ENCODE assay signal across 6 cellular contexts in genomic region chr14:28842508-28842907, GRCh38.
A peak's percentile ranks its signal among the peaks of the same experiment; 100 is the strongest.
DNase-seq lines count a peak whose midpoint lies in the region; ATAC-seq, FAIRE-seq and TF ChIP-seq lines count a peak whose summit lies in the region.
"Not testable (repeated sequence)": the region's sequence is repeated elsewhere in the genome, so short reads cannot be mapped to it uniquely, and the experiment has no call there.

No MANE protein-coding gene starts in this region.

- H3K9ac ChIP-seq in IMR-90 (ENCODE audit: low read depth, low read length); K562 (ENCODE audit: insufficient read depth in 1 of 2, low read depth in 2 of 2, low read length in 2 of 2); HepG2 (ENCODE audit: insufficient read depth, low read depth, low read length): not testable (repeated sequence)

- H2BK20ac ChIP-seq in IMR-90 (ENCODE audit: low read depth, low read length), result not testable (repeated sequence)

- dilution Hi-C loops in IMR-90 (cut with HindIII; ENCODE audit: low sequenced_read_pairs, unreplicated experiment), result not testable (repeated sequence)

- not testable (repeated sequence) for H3K36me3 ChIP-seq in IMR-90 (ENCODE audit: control insufficient read depth, insufficient read depth, low read length); HepG2 (replicated peaks in 1 of 2; ENCODE audit: control insufficient read depth in 1 of 2, insufficient read depth in 2 of 2, low read length in 2 of 2)
- peaks cover 50% of the 10 kb centered on the region for H3K36me3 ChIP-seq in K562 (ENCODE audit: control insufficient read depth, insufficient read depth, low read length)

- intact Hi-C loops in IMR-90 (cut with micrococcal nuclease); K562 (cut with micrococcal nuclease): not testable (repeated sequence)
- intact Hi-C loops in HepG2 (cut with micrococcal nuclease; ENCODE audit: unreplicated experiment), result loop anchor here (10.0 kb wide), 1 partner anchor 1518 kb away; no protein-coding TSS in a partner anchor

- H3K4me3 Mint-ChIP-seq in WTC11, result not testable (repeated sequence)

- not testable (repeated sequence) for TF ChIP-seq EP300 in A549 (IDR thresholded peaks at IDR 0.05); K562 (IDR thresholded peaks at IDR 0.05; ENCODE audit: low read length); HepG2 (IDR thresholded peaks at IDR 0.05; ENCODE audit: low read depth in 2 of 2, low read length in 2 of 2); HepG2 (CRISPR knock-in tag; IDR thresholded peaks at IDR 0.05; ENCODE audit: borderline replicate concordance)

- POLR2A ChIA-PET in A549 (lab: Yijun Ruan, JAX); IMR-90 (lab: Charles Lee; ENCODE audit: unreplicated experiment); WTC11 (lab: Charles Lee); K562 (lab: Yijun Ruan, JAX); HepG2 (lab: Yijun Ruan, JAX): not testable (repeated sequence)

- not testable (repeated sequence) for H3K9me1 ChIP-seq in IMR-90 (ENCODE audit: insufficient read depth, low read length); K562 (ENCODE audit: control insufficient read depth, insufficient read depth, low read length)

- H4K5ac ChIP-seq in IMR-90 (ENCODE audit: low read depth, low read length), result not testable (repeated sequence)

- not testable (repeated sequence) for H3K79me2 ChIP-seq in K562 (ENCODE audit: control insufficient read depth, insufficient read depth, low read length); HepG2 (ENCODE audit: insufficient read depth, low read length)

- not testable (repeated sequence) for H3K4me1 Mint-ChIP-seq in WTC11

- not testable (repeated sequence) for TF ChIP-seq RAD21 in A549 (conservative IDR thresholded peaks at IDR 0.05 in 1 of 2, IDR thresholded peaks at IDR 0.05 in 1 of 2); IMR-90 (IDR thresholded peaks at IDR 0.05; ENCODE audit: low read length); K562 (CRISPR knock-in tag; conservative IDR thresholded peaks at IDR 0.05 in 1 of 2, IDR thresholded peaks at IDR 0.05 in 1 of 2); HepG2 (CRISPR knock-in tag; IDR thresholded peaks at IDR 0.05)

- BruUV-seq in IMR-90 (replicated peaks; lab: Mats Ljungman, UMichigan); K562 (replicated peaks; lab: Mats Ljungman, UMichigan); HepG2 (replicated peaks; lab: Mats Ljungman, UMichigan): not testable (repeated sequence)

- H3K27ac Mint-ChIP-seq in WTC11, result not testable (repeated sequence)

- H3K36me3 Mint-ChIP-seq in WTC11, result peaks cover 15% of the 10 kb centered on the region

- not testable (repeated sequence) for H3K4me1 ChIP-seq in A549; IMR-90 (ENCODE audit: control insufficient read depth, insufficient read depth, low read length); K562 (replicated peaks in 1 of 2; ENCODE audit: control insufficient read depth in 2 of 2, insufficient read depth in 2 of 2, low read length in 2 of 2); HepG2 (ENCODE audit: insufficient read depth, low read length)

- not testable (repeated sequence) for TF ChIP-seq CTCF in A549 (IDR thresholded peaks at IDR 0.05); IMR-90 (conservative IDR thresholded peaks at IDR 0.05; ENCODE audit: low read depth, low read length); WTC11 (IDR thresholded peaks at IDR 0.05); K562 (IDR thresholded peaks at IDR 0.05 in 2 of 3, conservative IDR thresholded peaks at IDR 0.05 in 1 of 3; ENCODE audit: insufficient read depth in 2 of 3, low read depth in 1 of 3, low read length in 3 of 3); HepG2 (CRISPR knock-in tag; IDR thresholded peaks at IDR 0.05)

- not testable (repeated sequence) for H4K8ac ChIP-seq in IMR-90 (ENCODE audit: low read depth in 2 of 2, low read length in 2 of 2)

- H2AK5ac ChIP-seq in IMR-90 (ENCODE audit: low read depth, low read length), result not testable (repeated sequence)

- not testable (repeated sequence) for H3K27ac ChIP-seq in A549; IMR-90 (ENCODE audit: insufficient read depth, low read length); K562 (ENCODE audit: extremely low read depth, low read depth, low read length); HepG2 (ENCODE audit: extremely low read length, insufficient read depth, low read length)

- whole genome bisulfite sequencing in A549 (ENCODE audit: missing lambda C conversion rate), result 16% methylated on average over 6 of the region's 6 CpGs
- no CpG with 5 or more reads among the region's 6 CpGs for WGBS in IMR-90 (ENCODE audit: extremely low coverage in 2 of 2, insufficient read length in 1 of 2), 2 experiments
- WGBS in K562 (ENCODE audit: insufficient coverage, low coverage, missing lambda C conversion rate), result 98% methylated on average over 6 of the region's 6 CpGs
- WGBS in HepG2 (ENCODE audit: low lambda C conversion rate), result 14% methylated on average over 6 of the region's 6 CpGs

- not testable (repeated sequence) for H3K4me2 ChIP-seq in A549; IMR-90 (ENCODE audit: low read depth, low read length); K562 (ENCODE audit: insufficient read depth, low read length); HepG2 (ENCODE audit: low read depth, low read length)

- H3K23ac ChIP-seq in IMR-90 (ENCODE audit: low read depth, low read length), result not testable (repeated sequence)

- TF ChIP-seq POLR2A in A549 (IDR thresholded peaks at IDR 0.05; ENCODE audit: low read length); IMR-90 (IDR thresholded peaks at IDR 0.05; ENCODE audit: low read depth, low read length); K562 (conservative IDR thresholded peaks at IDR 0.05); HepG2 (IDR thresholded peaks at IDR 0.05; ENCODE audit: insufficient read depth in 1 of 2, low read depth in 2 of 2, low read length in 2 of 2): not testable (repeated sequence)

- not testable (repeated sequence) for H3K4me3 ChIP-seq in A549; IMR-90 (ENCODE audit: insufficient read depth, low read depth, low read length); K562; HepG2 (replicated peaks in 1 of 3; ENCODE audit: insufficient read depth in 1 of 3, low read depth in 2 of 3, low read length in 3 of 3)

- not testable (repeated sequence) for H2AK9ac ChIP-seq in IMR-90 (replicated peaks; ENCODE audit: low read depth, low read length, poor library complexity)

- ATAC-seq in A549; IMR-90 (ENCODE audit: low read depth); WTC11; K562; HepG2: not testable (repeated sequence)

- not testable (repeated sequence) for H3K27me3 Mint-ChIP-seq in WTC11 (ENCODE audit: low read depth)

- not testable (repeated sequence) for H3K18ac ChIP-seq in IMR-90 (ENCODE audit: low read depth, low read length)

- in situ Hi-C loops in IMR-90 (cut with MboI; ENCODE audit: low sequenced_read_pairs); K562 (cut with MboI); HepG2 (cut with HindIII; ENCODE audit: extremely low pct_ligation_motif_present, low pct_unique_long_range_greater_than_20kb): not testable (repeated sequence)

- FAIRE-seq in A549 (lab: Jason Lieb, UNC); K562 (lab: Jason Lieb, UNC); HepG2 (lab: Jason Lieb, UNC): not testable (repeated sequence)
- peak; percentile 88 for FAIRE-seq in HTR-8/SVneo (lab: Jason Lieb, UNC)

- CTCF ChIA-PET in A549 (lab: Yijun Ruan, JAX); IMR-90 (lab: Yijun Ruan, JAX); WTC11 (lab: Charles Lee); K562 (lab: Yijun Ruan, JAX; ENCODE audit: low intra/inter-chr PET ratio); HepG2 (lab: Yijun Ruan, JAX; ENCODE audit: low intra/inter-chr PET ratio, low total read pairs): not testable (repeated sequence)

- H3K27me3 ChIP-seq in IMR-90 (ENCODE audit: control insufficient read depth, insufficient read depth, low read length); K562 (ENCODE audit: control insufficient read depth in 2 of 2, insufficient read depth in 2 of 2, low read length in 2 of 2); HepG2 (ENCODE audit: control insufficient read depth in 1 of 2, insufficient read depth in 2 of 2, low read length in 2 of 2): not testable (repeated sequence)

- not testable (repeated sequence) for H3K14ac ChIP-seq in IMR-90 (replicated peaks; ENCODE audit: low read depth, low read length)

- H2BK120ac ChIP-seq in IMR-90 (ENCODE audit: low read depth, low read length), result not testable (repeated sequence)

- peaks cover 26% of the 10 kb centered on the region for H3K9me3 Mint-ChIP-seq in WTC11

- not testable (repeated sequence) for H4K20me1 ChIP-seq in IMR-90 (ENCODE audit: insufficient read depth, low read length); K562 (replicated peaks; ENCODE audit: control insufficient read depth, insufficient read depth, low read length); HepG2 (ENCODE audit: insufficient read depth, low read length)

- not testable (repeated sequence) for H2AFZ ChIP-seq in IMR-90 (replicated peaks; ENCODE audit: low read length, poor library complexity); K562 (ENCODE audit: low read depth, low read length); HepG2 (ENCODE audit: low read length)

- H3K4ac ChIP-seq in IMR-90 (ENCODE audit: low read depth, low read length), result not testable (repeated sequence)

- not testable (repeated sequence) for H3K79me1 ChIP-seq in IMR-90 (ENCODE audit: low read depth in 1 of 2, low read length in 2 of 2)

- H3K9me3 ChIP-seq in A549; IMR-90 (ENCODE audit: control insufficient read depth, insufficient read depth, low read length); K562 (replicated peaks; ENCODE audit: control insufficient read depth, insufficient read depth, low read depth, low read length): not testable (repeated sequence)
- H3K9me3 ChIP-seq in HepG2 (ENCODE audit: low read length), result peaks cover 72% of the 10 kb centered on the region

- not testable (repeated sequence) for H2BK5ac ChIP-seq in IMR-90 (ENCODE audit: low read depth, low read length, poor library complexity, severe bottlenecking)

- DNase-seq in A549 (ENCODE audit: low read depth in 1 of 2, low spot score in 1 of 2); HTR-8/SVneo (ENCODE audit: insufficient read length, low spot score); IMR-90; WTC11 (ENCODE audit: low spot score); HepG2 (ENCODE audit: low spot score): not testable (repeated sequence)
- peak in 1 of 4 experiments; percentile 9 for DNase-seq in K562 (ENCODE audit: extremely low read depth in 1 of 4, low spot score in 3 of 4)

- not testable (repeated sequence) for H2BK15ac ChIP-seq in IMR-90 (ENCODE audit: low read depth, low read length)

- not testable (repeated sequence) for H3K56ac ChIP-seq in IMR-90 (ENCODE audit: extremely low read depth, insufficient read depth, low read length)

- H4K91ac ChIP-seq in IMR-90 (ENCODE audit: insufficient read depth, low read depth, low read length), result not testable (repeated sequence)
